ENCODE assay signal across 20 cellular contexts in genomic region chr7:7768977-7769376, GRCh38.
"Had no signal": no experiment of that assay in that cellular context is flagged by ENCODE, and none has a peak within 500 bp of the region (broad histone marks: within the 10 kb centered on the region; RNA-seq: fewer than 3 reads in every experiment).

No MANE protein-coding gene starts in this region.

- H2AFZ ChIP-seq: hepatocyte had no signal

- FAIRE-seq: colon had no signal

- H3K9me3 ChIP-seq: esophagus muscularis mucosa, thoracic aorta, transverse colon had no signal

- H3K27ac ChIP-seq: epithelial cell of prostate, esophagus muscularis mucosa, thoracic aorta, transverse colon had no signal

- H3K36me3 ChIP-seq: esophagus muscularis mucosa, thoracic aorta, transverse colon had no signal

- H3K27me3 ChIP-seq: esophagus muscularis mucosa, hepatocyte, transverse colon had no signal

- DNase-seq: effector memory CD8-positive, alpha-beta T cell; foreskin melanocyte; head of caudate nucleus; left colon; left ventricle myocardium superior; mesendoderm; naive thymus-derived CD8-positive, alpha-beta T cell; posterior cingulate gyrus; stimulated activated CD4-positive, alpha-beta T cell treated with anti-CD3 and anti-CD28 coated beads, Interleukin-2, amount 100 ng/mL, for 24 hours; stimulated activated CD4-positive, alpha-beta T cell treated with anti-CD3 and anti-CD28 coated beads, Interleukin-4, amount 100 ng/mL, for 4 hours; stimulated activated naive B cell treated with anti-CD40 and anti-IgM and Interleukin-4, amounts not matched to agents 10 μg/mL and 1 μg/mL and 100 μg/mL, for 72 hours; stimulated activated naive CD8-positive, alpha-beta T cell treated with anti-CD3 and anti-CD28 coated beads, Interleukin-15, amount 100 ng/mL, for 72 hours; substantia nigra; transverse colon had no signal

- H3K4me3 ChIP-seq: esophagus muscularis mucosa, hepatocyte, lung, thoracic aorta, transverse colon had no signal

- H3K79me2 ChIP-seq: hepatocyte had no signal
